10 cellular contexts compared by ENCODE assay signal in genomic region chr1:156118175-156118868, GRCh38. TPM values are rescaled to one million over a fixed set of nuclear protein-coding genes. Genes with fewer than 3 reads are reported as not detected.
A peak's percentile ranks its signal among the peaks of the same experiment; 100 is the strongest.
DNase-seq lines count a peak whose midpoint lies in the region; ATAC-seq, FAIRE-seq and TF ChIP-seq lines count a peak whose summit lies in the region.
"Had no signal": no experiment of that assay in that cellular context is flagged by ENCODE, and none has a peak within 500 bp of the region (broad histone marks: within the 10 kb centered on the region; RNA-seq: fewer than 3 reads in every experiment).

No MANE protein-coding gene starts in this region.

- TF ChIP-seq POLR2A in K562 (conservative IDR thresholded peaks at IDR 0.05), result no peak

- WGBS in K562 (ENCODE audit: insufficient coverage, low coverage, missing lambda C conversion rate), result 45% methylated on average over 7 of the region's 8 CpGs
- WGBS in right cardiac atrium, result 30% methylated on average over 8 of the region's 8 CpGs

- H3K36me3 Mint-ChIP-seq in stimulated activated memory B cell treated with anti-CD40 and anti-IgM and Interleukin-4, amounts not matched to agents 10 μg/mL and 1 μg/mL and 100 μg/mL, for 72 hours, result peaks cover 42% of the 10 kb centered on the region

- no peak overlapping the region for H2AFZ ChIP-seq in KMS-11 (ENCODE audit: low read depth)
- H2AFZ ChIP-seq in K562 (ENCODE audit: low read depth, low read length), result no peak overlapping the region

- ATAC-seq in K562, result no peak
- ATAC-seq in right cardiac atrium, result peak in 1 of 2 donors; percentile 20
- ATAC-seq in stimulated activated memory B cell treated with anti-CD40 and anti-IgM and Interleukin-4, amounts not matched to agents 10 μg/mL and 1 μg/mL and 100 μg/mL, for 72 hours, result no peak
- ATAC-seq in GM18867 (IDR thresholded peaks at IDR 0.05; ENCODE audit: unreplicated experiment), result no peak

- H3K27ac Mint-ChIP-seq in stimulated activated memory B cell treated with anti-CD40 and anti-IgM and Interleukin-4, amounts not matched to agents 10 μg/mL and 1 μg/mL and 100 μg/mL, for 72 hours, result no peak overlapping the region

- no peaks in the 10 kb centered on the region for H3K9me1 ChIP-seq in K562 (ENCODE audit: control insufficient read depth, insufficient read depth, low read length)

- TF ChIP-seq CTCF in KMS-11 (conservative IDR thresholded peaks at IDR 0.05; ENCODE audit: low read depth, low read length) (no peak), K562 (IDR thresholded peaks at IDR 0.05 in 2 of 3, conservative IDR thresholded peaks at IDR 0.05 in 1 of 3; ENCODE audit: insufficient read depth in 2 of 3, low read depth in 1 of 3, low read length in 3 of 3) (no peak), GM10248 (IDR thresholded peaks at IDR 0.05; ENCODE audit: control extremely low read depth, extremely low read depth, low read depth, missing control alignments) (no peak)

- H3K9me3 ChIP-seq in K562 (replicated peaks; ENCODE audit: control insufficient read depth, insufficient read depth, low read depth, low read length), result no peaks in the 10 kb centered on the region
- no peaks in the 10 kb centered on the region for H3K9me3 ChIP-seq in right cardiac atrium (ENCODE audit: control insufficient read depth, low read length)

- H3K4me2 ChIP-seq in KMS-11, result peak overlapping the region; percentile 4; the same call in 1 of the 2 replicates
- peak overlapping the region; percentile 67 for H3K4me2 ChIP-seq in K562 (ENCODE audit: insufficient read depth, low read length)

- CTCF ChIA-PET in K562 (lab: Yijun Ruan, JAX; ENCODE audit: low intra/inter-chr PET ratio), result no interaction called here
- CTCF ChIA-PET in GM10248 (lab: Yijun Ruan, JAX), result interaction anchor here (1.4 to 27.7 kb wide), 3 partner anchors 11 to 107 kb away, joined by 4 to 1172 read pairs (median 130); partner anchors contain the start of gene MEX3A

- DNase-seq in K562 (ENCODE audit: extremely low read depth in 1 of 4, low spot score in 3 of 4) (no peak), right cardiac atrium (peak in 2 of 3 donors; percentile 61 to 85), UCSD-AML1 (lab: John Stamatoyannopoulos, UW; ENCODE audit: unreplicated experiment) (no peak), GM10248 (ENCODE audit: extremely low spot score) (no peak), NCI-H524 (lab: John Stamatoyannopoulos, UW) (no peak)
- DNase-seq: activated CD4-positive, alpha-beta T cell treated with anti-CD3 and anti-CD28 coated beads, Interleukin-2, amount 50 U/mL, for 4 hours had no signal

- no peak for TF ChIP-seq RAD21 in K562 (CRISPR knock-in tag; conservative IDR thresholded peaks at IDR 0.05 in 1 of 2, IDR thresholded peaks at IDR 0.05 in 1 of 2)

- H4K20me1 ChIP-seq in KMS-11 (ENCODE audit: insufficient read depth), result no peaks in the 10 kb centered on the region
- H4K20me1 ChIP-seq in K562 (replicated peaks; ENCODE audit: control insufficient read depth, insufficient read depth, low read length), result peaks cover 27% of the 10 kb centered on the region

- TSS peak; percentile 16 for BruUV-seq in K562 (replicated peaks; lab: Mats Ljungman, UMichigan)

- FAIRE-seq in K562 (lab: Jason Lieb, UNC), result peak; percentile 19

- no peaks in the 10 kb centered on the region for H3K9me3 Mint-ChIP-seq in stimulated activated memory B cell treated with anti-CD40 and anti-IgM and Interleukin-4, amounts not matched to agents 10 μg/mL and 1 μg/mL and 100 μg/mL, for 72 hours

- H3K4me1 ChIP-seq in KMS-11 (ENCODE audit: low read depth, poor library complexity, severe bottlenecking) (peaks cover 82% of the 10 kb centered on the region), K562 (replicated peaks in 1 of 2; ENCODE audit: control insufficient read depth in 2 of 2, insufficient read depth in 2 of 2, low read length in 2 of 2) (peaks cover 56 to 75% of the 10 kb centered on the region in 2 experiments), right cardiac atrium (ENCODE audit: control insufficient read depth, insufficient read depth, low read length) (peaks cover 29% of the 10 kb centered on the region)

- H3K27me3 Mint-ChIP-seq in stimulated activated memory B cell treated with anti-CD40 and anti-IgM and Interleukin-4, amounts not matched to agents 10 μg/mL and 1 μg/mL and 100 μg/mL, for 72 hours, result peaks cover 9% of the 10 kb centered on the region

- peaks cover 85% of the 10 kb centered on the region for H3K79me2 ChIP-seq in KMS-11 (ENCODE audit: insufficient read depth, low read depth)
- peaks cover 87% of the 10 kb centered on the region for H3K79me2 ChIP-seq in K562 (ENCODE audit: control insufficient read depth, insufficient read depth, low read length)

- POLR2A ChIA-PET in K562 (lab: Yijun Ruan, JAX), result interaction anchor here (0.6 to 8.5 kb wide), 9 partner anchors 9 to 559 kb away, joined by 3 to 164 read pairs (median 3); partner anchors contain the start of genes MEX3A, NES and PMF1
- POLR2A ChIA-PET in GM10248 (lab: Yijun Ruan, JAX), result interaction anchor here (0.7 to 17.9 kb wide), 5 partner anchors 9 to 94 kb away, joined by 3 to 266 read pairs (median 4); partner anchors contain the start of gene PMF1

- in situ Hi-C loops in K562 (cut with MboI), result no loop called here

- H3K27ac ChIP-seq in KMS-11 (no peak overlapping the region), K562 (ENCODE audit: extremely low read depth, low read depth, low read length) (peak overlapping the region; percentile 22), right cardiac atrium (ENCODE audit: low read length) (peak overlapping the region; percentile 79)

- TF ChIP-seq EP300 in K562 (IDR thresholded peaks at IDR 0.05; ENCODE audit: low read length), result no peak

- H3K36me3 ChIP-seq in KMS-11 (ENCODE audit: insufficient read depth) (no peaks in the 10 kb centered on the region), K562 (ENCODE audit: control insufficient read depth, insufficient read depth, low read length) (peaks cover 25% of the 10 kb centered on the region; the same call in 2 of the 3 replicates)

- peak overlapping the region; percentile 65 for H3K4me3 Mint-ChIP-seq in stimulated activated memory B cell treated with anti-CD40 and anti-IgM and Interleukin-4, amounts not matched to agents 10 μg/mL and 1 μg/mL and 100 μg/mL, for 72 hours

- H3K9ac ChIP-seq in KMS-11 (no peak overlapping the region), K562 (ENCODE audit: insufficient read depth in 1 of 2, low read depth in 2 of 2, low read length in 2 of 2) (peak overlapping the region; percentile 81 to 83; a peak in 3 of 4 replicates)

- H3K4me1 Mint-ChIP-seq in stimulated activated memory B cell treated with anti-CD40 and anti-IgM and Interleukin-4, amounts not matched to agents 10 μg/mL and 1 μg/mL and 100 μg/mL, for 72 hours, result peaks cover 73% of the 10 kb centered on the region

- H3K27me3 ChIP-seq in KMS-11 (ENCODE audit: insufficient read depth, low read depth), result no peaks in the 10 kb centered on the region
- H3K27me3 ChIP-seq in K562 (ENCODE audit: control insufficient read depth in 2 of 2, insufficient read depth in 2 of 2, low read length in 2 of 2), result no peaks in the 10 kb centered on the region
- H3K27me3 ChIP-seq in right cardiac atrium (ENCODE audit: control insufficient read depth, insufficient read depth), result no peaks in the 10 kb centered on the region

- intact Hi-C loops in K562 (cut with micrococcal nuclease) (no loop called here), right cardiac atrium (cut with DNase I) (no loop called here)

- H3K4me3 ChIP-seq in KMS-11 (IDR thresholded peaks at IDR 0.05; ENCODE audit: insufficient read depth, low read depth, low read length) (no peak overlapping the region), K562 (peak overlapping the region; percentile 24), right cardiac atrium (ENCODE audit: low read length) (peak overlapping the region; percentile 27)

RNA-seq across cellular contexts. Expression of gene LMNA, which starts 3.8 kb away (rescaled TPM):
- 84.8 and 209 TPM in 2 replicates for total RNA-seq in K562 (2011; cell fraction: chromatin; rRNA removed; ENCODE audit: low replicate concordance)
- 154 and 172 TPM in 2 replicates for total RNA-seq in K562 (2011; cell fraction: nucleolus; rRNA removed)
- 95.4 and 117 TPM in 2 replicates for total RNA-seq in K562 (2011; cell fraction: nucleoplasm; rRNA removed)
- total RNA-seq in K562 (2014; rRNA removed), result 250 and 267 TPM in 2 replicates
- 41.3 and 44.0 TPM in 2 replicates for total RNA-seq in K562 (2014; rRNA removed; fragmentation: Illumina TruSeq; extraction: Trizol)
- 89.1 and 97.7 TPM in 2 replicates for total RNA-seq in K562 (2015; rRNA removed; fragmentation: Illumina TruSeq; extraction: Trizol)
- total RNA-seq in K562 (2021), result 347 and 354 TPM in 2 replicates
- 88.2 and 129 TPM in 2 replicates for polyA plus RNA-seq in K562 (2011; rRNA removed)
- 116 and 274 TPM in 2 replicates for polyA plus RNA-seq in K562 (2011; cell fraction: cytosol; rRNA removed)
- polyA plus RNA-seq in K562 (2011; cell fraction: nucleus; rRNA removed), result 154 and 164 TPM in 2 replicates
- 193 TPM in 2 replicates for polyA plus RNA-seq in K562 (2012)
- 77.1 and 104 TPM in 2 replicates for polyA plus RNA-seq in K562 (2014; fragmentation: Illumina TruSeq; extraction: Trizol)
- 1 to 10 TPM in 1 of 2 experiments, under 1 TPM in 1; 1.00 to 4.5 TPM for polyA plus RNA-seq in K562 (2014; fragmentation: Nextera tagmentation; extraction: Ambion mirVana)
- 123 and 166 TPM in 2 replicates for polyA plus RNA-seq in K562 (2014; rRNA removed)
- polyA minus RNA-seq in K562 (2011; rRNA and poly(A)+ RNA removed), result 104 and 109 TPM in 2 replicates
- polyA minus RNA-seq in K562 (2011; cell fraction: cytosol; rRNA and poly(A)+ RNA removed), result 151 and 176 TPM in 2 replicates
- 47.4 and 69.6 TPM in 2 replicates for polyA minus RNA-seq in K562 (2011; cell fraction: nucleus; rRNA and poly(A)+ RNA removed)
- 100 to 1,000 TPM; 238 to 451 (median 281) TPM for total RNA-seq in right cardiac atrium
- 247 TPM for polyA plus RNA-seq in right cardiac atrium

RNA-seq across cellular contexts. Expression of gene SEMA4A, which starts 35.1 kb away (rescaled TPM):
- 2.6 and 4.3 TPM in 2 replicates for total RNA-seq in K562 (2011; cell fraction: chromatin; rRNA removed; ENCODE audit: low replicate concordance)
- total RNA-seq in K562 (2011; cell fraction: nucleolus; rRNA removed), result 3.5 and 4.1 TPM in 2 replicates
- 3.1 and 4.4 TPM in 2 replicates for total RNA-seq in K562 (2011; cell fraction: nucleoplasm; rRNA removed)
- total RNA-seq in K562 (2014; rRNA removed), result 0.45 and 0.49 TPM in 2 replicates
- total RNA-seq in K562 (2014; rRNA removed; fragmentation: Illumina TruSeq; extraction: Trizol), result 0.38 and 0.40 TPM in 2 replicates
- total RNA-seq in K562 (2015; rRNA removed; fragmentation: Illumina TruSeq; extraction: Trizol), result 0.40 and 0.72 TPM in 2 replicates
- total RNA-seq in K562 (2021), result 1.4 and 1.9 TPM in 2 replicates
- polyA plus RNA-seq in K562 (2011; rRNA removed), result 1.7 and 3.2 TPM in 2 replicates
- 2.0 and 2.8 TPM in 2 replicates for polyA plus RNA-seq in K562 (2011; cell fraction: cytosol; rRNA removed)
- polyA plus RNA-seq in K562 (2011; cell fraction: nucleus; rRNA removed), result 15.5 and 18.8 TPM in 2 replicates
- 0.77 and 2.6 TPM in 2 replicates for polyA plus RNA-seq in K562 (2012)
- 0.79 and 1.1 TPM in 2 replicates for polyA plus RNA-seq in K562 (2014; fragmentation: Illumina TruSeq; extraction: Trizol)
- under 1 TPM; 0.04 to 0.06 TPM for polyA plus RNA-seq in K562 (2014; fragmentation: Nextera tagmentation; extraction: Ambion mirVana)
- polyA plus RNA-seq in K562 (2014; rRNA removed), result 1.0 and 1.5 TPM in 2 replicates
- 0.53 and 0.96 TPM in 2 replicates for polyA minus RNA-seq in K562 (2011; rRNA and poly(A)+ RNA removed)
- polyA minus RNA-seq in K562 (2011; cell fraction: cytosol; rRNA and poly(A)+ RNA removed), result 1.7 and 2.1 TPM in 2 replicates
- 1.3 and 2.0 TPM in 2 replicates for polyA minus RNA-seq in K562 (2011; cell fraction: nucleus; rRNA and poly(A)+ RNA removed)
- 1 to 10 TPM; 2.3 to 3.4 (median 2.7) TPM for total RNA-seq in right cardiac atrium
- 3.7 TPM for polyA plus RNA-seq in right cardiac atrium

RNA-seq across cellular contexts. Expression of gene MEX3A, which starts 36.1 kb away (rescaled TPM):
- 4.5 and 10.4 TPM in 2 replicates for total RNA-seq in K562 (2011; cell fraction: chromatin; rRNA removed; ENCODE audit: low replicate concordance)
- 5.4 and 5.8 TPM in 2 replicates for total RNA-seq in K562 (2011; cell fraction: nucleolus; rRNA removed)
- 5.7 and 7.9 TPM in 2 replicates for total RNA-seq in K562 (2011; cell fraction: nucleoplasm; rRNA removed)
- total RNA-seq in K562 (2014; rRNA removed) (7.3 and 8.0 TPM in 2 replicates), K562 (2014; rRNA removed; fragmentation: Illumina TruSeq; extraction: Trizol) (4.2 and 4.4 TPM in 2 replicates), K562 (2015; rRNA removed; fragmentation: Illumina TruSeq; extraction: Trizol) (4.7 and 5.1 TPM in 2 replicates), K562 (2021) (13.7 and 14.5 TPM in 2 replicates), right cardiac atrium (under 1 TPM; 0.17 to 0.33 (median 0.19) TPM)
- polyA plus RNA-seq in K562 (2011; rRNA removed) (5.2 and 9.0 TPM in 2 replicates), K562 (2014; fragmentation: Illumina TruSeq; extraction: Trizol) (9.2 and 10.1 TPM in 2 replicates), K562 (2014; fragmentation: Nextera tagmentation; extraction: Ambion mirVana) (under 1 TPM; 0.36 to 0.37 TPM), K562 (2014; rRNA removed) (8.7 and 11.0 TPM in 2 replicates), right cardiac atrium (0.25 TPM)
- 11.1 and 12.3 TPM in 2 replicates for polyA plus RNA-seq in K562 (2011; cell fraction: cytosol; rRNA removed)
- 14.4 and 17.6 TPM in 2 replicates for polyA plus RNA-seq in K562 (2011; cell fraction: nucleus; rRNA removed)
- polyA plus RNA-seq in K562 (2012), result 3.8 and 8.5 TPM in 2 replicates
- 5.8 and 6.9 TPM in 2 replicates for polyA minus RNA-seq in K562 (2011; rRNA and poly(A)+ RNA removed)
- 10.8 and 15.0 TPM in 2 replicates for polyA minus RNA-seq in K562 (2011; cell fraction: cytosol; rRNA and poly(A)+ RNA removed)
- 2.6 and 5.0 TPM in 2 replicates for polyA minus RNA-seq in K562 (2011; cell fraction: nucleus; rRNA and poly(A)+ RNA removed)

RNA-seq across cellular contexts. Expression of gene RAB25, which starts 57.4 kb away (rescaled TPM):
- not detected in 2 replicates for total RNA-seq in K562 (2011; cell fraction: chromatin; rRNA removed; ENCODE audit: low replicate concordance)
- not detected in 2 replicates for total RNA-seq in K562 (2011; cell fraction: nucleolus; rRNA removed)
- total RNA-seq in K562 (2011; cell fraction: nucleoplasm; rRNA removed), result not detected in 2 replicates
- total RNA-seq in K562 (2014; rRNA removed) (not detected in 2 replicates), K562 (2014; rRNA removed; fragmentation: Illumina TruSeq; extraction: Trizol) (not detected in 2 replicates), K562 (2015; rRNA removed; fragmentation: Illumina TruSeq; extraction: Trizol) (not detected in 2 replicates), K562 (2021) (0.27 and 0.49 TPM in 2 replicates), right cardiac atrium (not detected)
- polyA plus RNA-seq in K562 (2011; rRNA removed) (0.10 and 0.68 TPM in 2 replicates), K562 (2014; fragmentation: Illumina TruSeq; extraction: Trizol) (not detected in 2 replicates), K562 (2014; fragmentation: Nextera tagmentation; extraction: Ambion mirVana) (under 1 TPM in 1 of 2 experiments, not detected in 1; 0.13 TPM), K562 (2014; rRNA removed) (0.45 TPM in 1 of 2 replicates, not detected in the other), right cardiac atrium (0.07 TPM)
- 0.30 and 0.37 TPM in 2 replicates for polyA plus RNA-seq in K562 (2011; cell fraction: cytosol; rRNA removed)
- 0.24 TPM in 1 of 2 replicates, not detected in the other for polyA plus RNA-seq in K562 (2011; cell fraction: nucleus; rRNA removed)
- polyA plus RNA-seq in K562 (2012), result 0.18 and 0.36 TPM in 2 replicates
- 0.75 TPM in 1 of 2 replicates, not detected in the other for polyA minus RNA-seq in K562 (2011; rRNA and poly(A)+ RNA removed)
- polyA minus RNA-seq in K562 (2011; cell fraction: cytosol; rRNA and poly(A)+ RNA removed), result not detected in 2 replicates
- polyA minus RNA-seq in K562 (2011; cell fraction: nucleus; rRNA and poly(A)+ RNA removed), result not detected in 2 replicates
- total RNA-seq: lung microvascular endothelial cell had no signal

Comparison
In these comparisons a context has a peak if more than half of its experiments do, and no peak if none do; other contexts are left out.
1. DNase-seq: peak in right cardiac atrium (2 of 3); none in K562 (0 of 4), UCSD-AML1 (single experiment), GM10248 (single experiment) and NCI-H524 (0 of 2).